In the genomic region with DNA sequence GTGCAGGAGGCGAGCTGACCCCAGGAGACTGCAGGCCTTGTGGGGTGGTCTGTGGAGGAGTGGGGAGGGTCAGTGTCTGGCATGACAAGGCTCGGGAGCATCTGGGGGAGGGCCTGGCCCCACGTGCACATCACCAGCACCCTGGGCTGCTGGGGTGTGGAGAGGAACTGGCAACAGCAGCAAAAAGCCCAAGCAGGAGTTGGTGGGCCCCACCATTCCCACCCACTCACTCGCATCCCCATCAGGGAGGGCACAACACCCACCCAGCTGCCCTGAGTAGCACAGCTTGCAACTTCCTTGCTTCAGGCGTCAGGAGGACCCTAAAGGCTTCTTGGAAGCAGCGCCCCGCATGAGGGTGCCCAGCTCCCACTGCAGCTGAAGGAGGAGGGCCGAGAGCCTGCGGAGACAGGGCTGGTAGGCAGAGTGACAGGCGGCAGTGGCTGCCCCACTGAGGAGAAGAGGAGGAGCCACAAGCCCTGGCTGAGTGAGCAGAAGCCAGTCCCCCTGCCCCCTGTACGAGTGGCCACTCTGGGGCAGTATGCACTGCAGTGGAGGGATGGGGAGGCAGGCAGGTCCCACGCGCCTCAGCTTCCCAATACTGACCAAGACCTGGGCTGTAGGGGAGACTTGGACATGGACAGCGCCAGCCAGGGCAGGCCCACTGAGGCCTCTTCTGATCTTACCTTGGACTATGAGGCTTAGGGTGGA, we compare ENCODE assay signal across 14 cellular contexts. TPM values are rescaled to one million over a fixed set of nuclear protein-coding genes. Genes with fewer than 3 reads are reported as not detected.
DNase-seq lines count a peak whose midpoint lies in the region; ATAC-seq and TF ChIP-seq lines count a peak whose summit lies in the region.
"Had no signal": no experiment of that assay in that cellular context is flagged by ENCODE, and none has a peak within 500 bp of the region (broad histone marks: within the 10 kb centered on the region; RNA-seq: fewer than 3 reads in every experiment).

No MANE protein-coding gene starts in this region.

- DNase-seq in HL-60 (ENCODE audit: low read depth in 1 of 2, low spot score in 1 of 2) (no peak), natural killer cell (no peak), NAMALWA (ENCODE audit: low spot score) (no peak), NCI-H2107 (lab: John Stamatoyannopoulos, UW) (no peak)
- no peak for DNase-seq in central memory CD8-positive, alpha-beta T cell (ENCODE audit: low spot score in 2 of 2)
- DNase-seq: DMS 273 treated with DMSO at 0.1 percent for 48 hours, glutamatergic neuron, NCI-H2227 treated with DMSO at 0.1 percent for 48 hours, SHP77 treated with DMSO at 0.1 percent for 48 hours had no signal

- no peak for TF ChIP-seq CTCF in HL-60 (IDR thresholded peaks at IDR 0.05; ENCODE audit: insufficient read depth, low read length)
- no peak for TF ChIP-seq CTCF in natural killer cell (IDR thresholded peaks at IDR 0.05)

- H3K36me3 Mint-ChIP-seq in central memory CD8-positive, alpha-beta T cell (ENCODE audit: insufficient read depth): peaks cover 22% of the 10 kb centered on the region
- no peaks in the 10 kb centered on the region for H3K36me3 Mint-ChIP-seq in natural killer cell

- no peaks in the 10 kb centered on the region for H3K27me3 Mint-ChIP-seq in central memory CD8-positive, alpha-beta T cell
- no peaks in the 10 kb centered on the region for H3K27me3 Mint-ChIP-seq in natural killer cell (ENCODE audit: low read depth in 2 of 2)

- H3K4me3 ChIP-seq in BLaER1: peak overlapping the region; percentile 17; the same call in 1 of the 2 replicates
- no peak overlapping the region for H3K4me3 ChIP-seq in HL-60 (replicated peaks; ENCODE audit: insufficient read depth, low read length)
- H3K4me3 ChIP-seq: K562, thoracic aorta had no signal

- no peaks in the 10 kb centered on the region for H3K36me3 ChIP-seq in BLaER1
- H3K36me3 ChIP-seq: thoracic aorta had no signal

- no peaks in the 10 kb centered on the region for H3K9me3 ChIP-seq in BLaER1
- H3K9me3 ChIP-seq: thoracic aorta had no signal

- peaks cover 100% of the 10 kb centered on the region for H4K20me1 ChIP-seq in BLaER1

- H3K27ac Mint-ChIP-seq in central memory CD8-positive, alpha-beta T cell (ENCODE audit: low read depth): peak overlapping the region; percentile 71
- peak overlapping the region; percentile 92 to 93 for H3K27ac Mint-ChIP-seq in natural killer cell

- H3K9me3 Mint-ChIP-seq in central memory CD8-positive, alpha-beta T cell: no peaks in the 10 kb centered on the region
- no peaks in the 10 kb centered on the region for H3K9me3 Mint-ChIP-seq in natural killer cell

- peak overlapping the region; percentile 49 for H3K9ac ChIP-seq in BLaER1

- no peaks in the 10 kb centered on the region for H3K27me3 ChIP-seq in BLaER1
- no peaks in the 10 kb centered on the region for H3K27me3 ChIP-seq in HL-60 (ENCODE audit: insufficient read depth, poor library complexity, severe bottlenecking)

- intact Hi-C loops in natural killer cell (cut with micrococcal nuclease): no loop called here

- H3K27ac ChIP-seq in BLaER1 (peak overlapping the region; percentile 58), HL-60 (replicated peaks) (peak overlapping the region; percentile 11; the same call in 1 of the 2 replicates)
- H3K27ac ChIP-seq: thoracic aorta had no signal

- peak; percentile 8 for ATAC-seq in central memory CD8-positive, alpha-beta T cell (replicated peaks; ENCODE audit: extremely low read depth, poor library complexity, severe bottlenecking)
- ATAC-seq in natural killer cell: peak in 1 of 3 donors; percentile 36
- ATAC-seq in HG03565 (IDR thresholded peaks at IDR 0.05; ENCODE audit: unreplicated experiment): no peak
- no peak for ATAC-seq in GM21786 (IDR thresholded peaks at IDR 0.05; ENCODE audit: unreplicated experiment)

- peak overlapping the region; percentile 81 for H3K4me3 Mint-ChIP-seq in central memory CD8-positive, alpha-beta T cell
- peak overlapping the region; percentile 80 for H3K4me3 Mint-ChIP-seq in natural killer cell

- H3K4me2 ChIP-seq in BLaER1: peak overlapping the region; percentile 79

- H3K4me1 ChIP-seq in BLaER1: peaks cover 86% of the 10 kb centered on the region

- H3K4me1 Mint-ChIP-seq in central memory CD8-positive, alpha-beta T cell: peaks cover 68% of the 10 kb centered on the region
- peaks cover 64 to 65% of the 10 kb centered on the region in 2 donors for H3K4me1 Mint-ChIP-seq in natural killer cell

RNA-seq across cellular contexts. Expression of a gene that starts 26.5 kb away (rescaled TPM):
- 10 to 100 TPM; 61.1 to 64.3 (median 63.8) TPM for total RNA-seq in natural killer cell

RNA-seq across cellular contexts. Expression of a gene that starts 48.0 kb away (rescaled TPM):
- 100 to 1,000 TPM; 149 to 179 (median 162) TPM for total RNA-seq in natural killer cell

RNA-seq across cellular contexts. Expression of a gene that starts 57.4 kb away (rescaled TPM):
- 10 to 100 TPM; 39.7 to 53.6 (median 40.1) TPM for total RNA-seq in natural killer cell
